Comparison of ENCODE assay signal across 1 cellular context in genomic region chr15:99440551-99441426, GRCh38.
TF ChIP-seq lines count a peak whose summit lies in the region.

No MANE protein-coding gene starts in this region.

TF ChIP-seq in WTC11, 78 proteins besides CTCF, POLR2A, EP300 and RAD21 (continued from another document):
- TF ChIP-seq FOXP4 (CRISPR knock-in tag; IDR thresholded peaks at IDR 0.05) (no peak), ZNF263 (CRISPR knock-in tag; IDR thresholded peaks at IDR 0.05; ENCODE audit: low read depth) (no peak), FOXP1 (CRISPR knock-in tag; IDR thresholded peaks at IDR 0.05; ENCODE audit: borderline replicate concordance) (no peak), ATF3 (CRISPR knock-in tag; conservative IDR thresholded peaks at IDR 0.05) (no peak)
